24 cellular contexts compared by ENCODE assay signal in the genomic region with DNA sequence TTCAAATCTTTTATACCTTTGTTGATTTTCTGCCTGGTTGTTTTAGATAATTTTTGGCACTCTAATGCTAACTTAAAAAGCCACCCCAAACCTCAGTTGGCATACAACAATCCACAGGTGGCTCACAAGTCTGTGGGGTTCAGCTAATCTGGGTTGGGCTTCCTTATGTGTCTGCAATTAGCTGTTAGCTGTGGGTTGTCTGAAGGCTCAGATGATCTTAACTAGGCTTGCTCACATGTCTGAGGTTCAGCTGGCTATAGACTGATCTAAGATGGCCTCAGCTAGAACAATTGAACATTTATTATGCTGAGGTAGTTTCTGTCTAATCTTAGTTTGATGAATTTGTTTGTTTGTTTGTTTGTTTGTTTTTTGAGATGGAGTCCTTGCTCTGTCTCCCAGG. TPM values are rescaled to one million over a fixed set of nuclear protein-coding genes. Genes with fewer than 3 reads are reported as not detected.
DNase-seq lines count a peak whose midpoint lies in the region; ATAC-seq, FAIRE-seq and TF ChIP-seq lines count a peak whose summit lies in the region.
"Had no signal": no experiment of that assay in that cellular context is flagged by ENCODE, and none has a peak within 500 bp of the region (broad histone marks: within the 10 kb centered on the region; RNA-seq: fewer than 3 reads in every experiment).

No MANE protein-coding gene starts in this region.

- no peak overlapping the region for H3K18ac ChIP-seq in H1 (ENCODE audit: extremely low read depth, low read length)

- H2BK120ac ChIP-seq in H1 (replicated peaks; ENCODE audit: low read depth, low read length): no peak overlapping the region

- in situ Hi-C loops in SK-MEL-5 (cut with HindIII; ENCODE audit: low pct_unique_long_range_greater_than_20kb, low sequenced_read_pairs): no loop called here

- no peaks in the 10 kb centered on the region for H3K4me1 ChIP-seq in HEK293 (ENCODE audit: control insufficient read depth, insufficient read depth, low read length)
- H3K4me1 ChIP-seq in H1 (replicated peaks in 1 of 4; ENCODE audit: control insufficient read depth in 3 of 4, insufficient read depth in 4 of 4, low read length in 3 of 4): peaks cover 0 to 3% (median 1%) of the 10 kb centered on the region in 4 experiments; a peak in 2 of 7 replicates
- H3K4me1 ChIP-seq in right cardiac atrium (ENCODE audit: control insufficient read depth, insufficient read depth, low read length): no peaks in the 10 kb centered on the region
- H3K4me1 ChIP-seq: BE2C, BLaER1, Caco-2 had no signal

- no peak overlapping the region for H4K5ac ChIP-seq in H1 (ENCODE audit: insufficient read length, low read depth, low read length)

- no peak overlapping the region for H3K4me2 ChIP-seq in H1 (ENCODE audit: insufficient read depth in 1 of 2, low read depth in 2 of 2, low read length in 2 of 2)
- H3K4me2 ChIP-seq: BLaER1 had no signal

- H3K23ac ChIP-seq in H1 (ENCODE audit: insufficient read length): no peak overlapping the region

- no peak for FAIRE-seq in H1 (lab: Jason Lieb, UNC)
- FAIRE-seq: D721Med, G401.6, GM12891, GM19239 had no signal

- TF ChIP-seq CTCF in HEK293 (tag by site-specific recombination; IDR thresholded peaks at IDR 0.05) (no peak), H1 (IDR thresholded peaks at IDR 0.05; ENCODE audit: control extremely low read depth in 1 of 3, insufficient read depth in 1 of 3, low read depth in 1 of 3, low read length in 3 of 3) (no peak)

- H3K4me3 ChIP-seq in HEK293 (ENCODE audit: low read depth, low read length): no peak overlapping the region
- no peak overlapping the region for H3K4me3 ChIP-seq in H1 (ENCODE audit: extremely low read depth in 1 of 4, insufficient read depth in 2 of 4, low read depth in 3 of 4, low read length in 4 of 4)
- no peak overlapping the region for H3K4me3 ChIP-seq in right cardiac atrium (ENCODE audit: low read length)
- H3K4me3 ChIP-seq: BLaER1 had no signal

- H3K56ac ChIP-seq in H1 (replicated peaks; ENCODE audit: insufficient read length, low read depth, low read length): no peak overlapping the region

- no peak overlapping the region for H2AK5ac ChIP-seq in H1 (ENCODE audit: low read depth, low read length)

- no peak overlapping the region for H3K4ac ChIP-seq in H1 (replicated peaks; ENCODE audit: insufficient read length, low read depth, low read length)

- no peaks in the 10 kb centered on the region for H4K20me1 ChIP-seq in H1 (replicated peaks in 1 of 2; ENCODE audit: control insufficient read depth in 1 of 2, insufficient read depth in 2 of 2, low read length in 2 of 2)
- H4K20me1 ChIP-seq: BLaER1 had no signal

- no peak overlapping the region for H4K8ac ChIP-seq in H1 (ENCODE audit: extremely low read depth, insufficient read depth, low read length)

- no peak overlapping the region for H2BK20ac ChIP-seq in H1 (ENCODE audit: low read length)

- no peaks in the 10 kb centered on the region for H3K27me3 ChIP-seq in H1 (replicated peaks in 1 of 4; ENCODE audit: control insufficient read depth in 3 of 4, extremely low read depth in 1 of 4, insufficient read depth in 3 of 4, low read length in 3 of 4)
- no peaks in the 10 kb centered on the region for H3K27me3 ChIP-seq in right cardiac atrium (ENCODE audit: control insufficient read depth, insufficient read depth)
- H3K27me3 ChIP-seq: BLaER1 had no signal

- H3K9me3 ChIP-seq in HEK293 (ENCODE audit: control insufficient read depth, insufficient read depth, low read depth, low read length) (no peaks in the 10 kb centered on the region), H1 (ENCODE audit: insufficient read depth in 2 of 2, low read depth in 1 of 2, low read length in 1 of 2) (no peaks in the 10 kb centered on the region), right cardiac atrium (ENCODE audit: control insufficient read depth, low read length) (no peaks in the 10 kb centered on the region)
- H3K9me3 ChIP-seq: BE2C, Caco-2 had no signal

- no peaks in the 10 kb centered on the region for H3K79me1 ChIP-seq in H1 (ENCODE audit: low read depth, low read length)

- no peaks in the 10 kb centered on the region for H3K79me2 ChIP-seq in H1 (ENCODE audit: control insufficient read depth in 1 of 2, insufficient read depth in 2 of 2, low read length in 2 of 2)

- TF ChIP-seq RAD21 in H1 (IDR thresholded peaks at IDR 0.05 in 1 of 2, conservative IDR thresholded peaks at IDR 0.05 in 1 of 2; ENCODE audit: low read depth in 2 of 2, low read length in 2 of 2): no peak

- H2AFZ ChIP-seq in H1 (ENCODE audit: low read length): peak overlapping the region; percentile 95

- CTCF ChIA-PET in HEK293 (lab: Yijun Ruan, JAX): interaction anchor here (0.6 to 1.9 kb wide), 2 partner anchors 17 to 1406 kb away, joined by 3 to 4 read pairs; no protein-coding TSS in a partner anchor
- CTCF ChIA-PET in H1 (lab: Charles Lee; ENCODE audit: partially characterized antibody): no interaction called here

- TF ChIP-seq EP300 in H1 (IDR thresholded peaks at IDR 0.05; ENCODE audit: borderline replicate concordance in 1 of 2, low read depth in 2 of 2, low read length in 2 of 2): no peak

- no peaks in the 10 kb centered on the region for H3K23me2 ChIP-seq in H1 (ENCODE audit: low read depth, low read length)

- POLR2A ChIA-PET in HEK293 (lab: Yijun Ruan, JAX) (no interaction called here), H1 (lab: Charles Lee; ENCODE audit: partially characterized antibody) (no interaction called here)

- intact Hi-C loops in right cardiac atrium (cut with DNase I): no loop called here

- DNase-seq in SK-MEL-5 (ENCODE audit: low read depth, low spot score) (peak; percentile 19), H1 (ENCODE audit: low read depth in 1 of 2, low spot score in 2 of 2) (no peak), myocyte (ENCODE audit: low read depth) (peak; percentile 6), COR-L47 (lab: John Stamatoyannopoulos, UW) (no peak), NCI-H2196 treated with DMSO at 0.1 percent for 48 hours (lab: John Stamatoyannopoulos, UW; ENCODE audit: unreplicated experiment) (no peak), right cardiac atrium (no peak)
- DNase-seq: 8988T; ACHN; BE2C; C1 segment of cervical spinal cord; Caco-2; Calu3; CD4-positive, alpha-beta memory T cell; CD4-positive, CD25-positive, alpha-beta regulatory T cell; CD8-positive, alpha-beta memory T cell; DMS79 treated with DMSO at 0.1 percent for 48 hours; GF-D8 had no signal

- no peak overlapping the region for H2BK5ac ChIP-seq in H1 (ENCODE audit: low read depth, low read length)

- H3K27ac ChIP-seq in HEK293 (ENCODE audit: extremely low read depth, low read depth, low read length) (no peak overlapping the region), H1 (ENCODE audit: low read depth, low read length) (no peak overlapping the region), right cardiac atrium (ENCODE audit: low read length) (no peak overlapping the region)
- H3K27ac ChIP-seq: BLaER1 had no signal

- H3K36me3 ChIP-seq in HEK293 (ENCODE audit: control insufficient read depth in 2 of 2, insufficient read depth in 1 of 2, low read length in 2 of 2): no peaks in the 10 kb centered on the region
- H3K36me3 ChIP-seq in H1 (ENCODE audit: control insufficient read depth in 2 of 4, insufficient read depth in 4 of 4, low read length in 3 of 4): no peaks in the 10 kb centered on the region
- H3K36me3 ChIP-seq: BE2C, BLaER1 had no signal

- H2BK12ac ChIP-seq in H1 (ENCODE audit: low read depth, low read length): no peak overlapping the region

- no peak for TF ChIP-seq POLR2A in H1 (IDR thresholded peaks at IDR 0.05; ENCODE audit: control extremely low read depth in 1 of 2, low read depth in 2 of 2, low read length in 2 of 2)

- no peak for ATAC-seq in right cardiac atrium
- ATAC-seq in GM21423 (IDR thresholded peaks at IDR 0.05; ENCODE audit: unreplicated experiment): no peak

- no peak overlapping the region for H4K91ac ChIP-seq in H1 (replicated peaks; ENCODE audit: insufficient read length, low read length)

- H2BK15ac ChIP-seq in H1 (ENCODE audit: low read length): no peak overlapping the region

- H3K14ac ChIP-seq in H1 (ENCODE audit: insufficient read length): no peak overlapping the region

- no peak overlapping the region for H3K9ac ChIP-seq in H1 (replicated peaks in 1 of 4; ENCODE audit: extremely low read depth in 1 of 4, low read depth in 3 of 4, low read length in 3 of 4)
- H3K9ac ChIP-seq: BLaER1 had no signal

TF ChIP-seq in HEK293, 187 proteins besides CTCF, POLR2A, EP300 and RAD21:
- TF ChIP-seq SCRT2 (tag by site-specific recombination; IDR thresholded peaks at IDR 0.05): peak; percentile 50; the same call in 1 of the 2 replicates
- no peak for TF ChIP-seq ZIC2 (tag by site-specific recombination; IDR thresholded peaks at IDR 0.05)

TF ChIP-seq in H1, 55 proteins besides CTCF, POLR2A, EP300 and RAD21:
- TF ChIP-seq TBP (IDR thresholded peaks at IDR 0.05; ENCODE audit: low read depth, low read length): no peak

RNA-seq across cellular contexts. Expression of a gene that starts 44.9 kb away (rescaled TPM):
- total RNA-seq in SK-MEL-5 (2014; rRNA removed; shearing (Covaris generic)): 184 TPM in 2 replicates
- 140 and 199 TPM in 2 replicates for polyA plus RNA-seq in SK-MEL-5 (2015; cell fraction: cytosol; rRNA removed)
- polyA plus RNA-seq in SK-MEL-5 (2015; cell fraction: nucleus; rRNA removed): 189 and 194 TPM in 2 replicates
- total RNA-seq in H1 (2021; fragmentation: NEBNext Ultra II Directional; extraction: Animal tissue kit (Norgen Biotek cat#: 25700)): 235 and 242 TPM in 2 replicates
- 104 and 125 TPM in 2 replicates for polyA plus RNA-seq in H1 (2011; rRNA removed)
- 130 TPM for polyA plus RNA-seq in H1 (2011; cell fraction: cytosol; rRNA removed)
- polyA plus RNA-seq in H1 (2011; cell fraction: nucleus; rRNA removed): 201 TPM
- polyA plus RNA-seq in H1 (2012, experiment 1 of 2): 117 to 140 TPM (median 138 TPM) in 4 replicates
- 25.3 TPM for polyA plus RNA-seq in H1 (2012, experiment 2 of 2)
- polyA plus RNA-seq in H1 (2013, experiment 1 of 2): 106 TPM
- polyA plus RNA-seq in H1 (2013, experiment 2 of 2): 110 TPM
- polyA minus RNA-seq in H1 (2011; rRNA and poly(A)+ RNA removed): 406 and 507 TPM in 2 replicates
- polyA minus RNA-seq in H1 (2011; cell fraction: cytosol; rRNA and poly(A)+ RNA removed): 153 TPM
- polyA minus RNA-seq in H1 (2011; cell fraction: nucleus; rRNA and poly(A)+ RNA removed): 195 TPM
- total RNA-seq in myocyte: 42.4 and 48.1 TPM in 2 replicates
- polyA plus RNA-seq in myocyte (2012): 44.2 TPM
- 10 to 100 TPM; 66.2 to 80.9 (median 70.4) TPM for total RNA-seq in right cardiac atrium
- 21.2 TPM for polyA plus RNA-seq in right cardiac atrium

Comparison
In these comparisons a context has a peak if more than half of its experiments do, and no peak if none do; other contexts are left out.
1. DNase-seq: peak in SK-MEL-5 (single experiment) and myocyte (single experiment); none in H1 (0 of 2), COR-L47 (single experiment), NCI-H2196 treated with DMSO at 0.1 percent for 48 hours (single experiment) and right cardiac atrium (0 of 3).